16 cellular contexts compared by ENCODE assay signal in genomic region chr11:1188451-1189130, GRCh38. TPM values are rescaled to one million over a fixed set of nuclear protein-coding genes. Genes with fewer than 3 reads are reported as not detected.
"Had no signal": no experiment of that assay in that cellular context is flagged by ENCODE, and none has a peak within 500 bp of the region (broad histone marks: within the 10 kb centered on the region; RNA-seq: fewer than 3 reads in every experiment).

No MANE protein-coding gene starts in this region.

RNA-seq across cellular contexts. Expression of gene MUC5AC, which starts 30.8 kb away (rescaled TPM):
- total RNA-seq: activated CD4-positive, alpha-beta memory T cell treated with anti-CD3 and anti-CD28 coated beads for 36 hours; activated CD4-positive, alpha-beta T cell treated with anti-CD3 and anti-CD28 coated beads for 36 hours; activated CD4-positive, alpha-beta T cell treated with anti-CD3 and anti-CD28 coated beads, Interleukin-2, amount 10 ng/mL, durations not matched to agents 24 days and 14 days; activated CD8-positive, alpha-beta memory T cell treated with anti-CD3 and anti-CD28 coated beads for 36 hours; activated CD8-positive, alpha-beta memory T cell treated with anti-CD3 and anti-CD28 coated beads, Interleukin-2, amount 10 ng/mL, durations not matched to agents 7 days and 5 days; activated CD8-positive, alpha-beta T cell treated with anti-CD3 and anti-CD28 coated beads, Interleukin-2, amount 10 ng/mL, durations not matched to agents 7 days and 5 days; activated naive CD4-positive, alpha-beta T cell treated with anti-CD3 and anti-CD28 coated beads, Interleukin-2, amount 50 U/mL, for 72 hours; activated naive CD8-positive, alpha-beta T cell treated with anti-CD3 and anti-CD28 coated beads, Interleukin-2, amount 10 ng/mL, durations not matched to agents 7 days and 5 days; activated T-cell treated with anti-CD3 and anti-CD28 coated beads, Interleukin-2, amount 50 U/mL, for 72 hours; astrocyte; cardiac septum; dermis blood vessel endothelial cell; foreskin keratinocyte; gastrocnemius medialis; T-helper 17 cell had no signal
- polyA plus RNA-seq: foreskin keratinocyte had no signal

RNA-seq across cellular contexts. Expression of gene MUC5B, which starts 34.3 kb away (rescaled TPM):
- total RNA-seq: activated CD4-positive, alpha-beta memory T cell treated with anti-CD3 and anti-CD28 coated beads for 36 hours; activated CD4-positive, alpha-beta T cell treated with anti-CD3 and anti-CD28 coated beads for 36 hours; activated CD4-positive, alpha-beta T cell treated with anti-CD3 and anti-CD28 coated beads, Interleukin-2, amount 10 ng/mL, durations not matched to agents 24 days and 14 days; activated CD8-positive, alpha-beta memory T cell treated with anti-CD3 and anti-CD28 coated beads for 36 hours; activated CD8-positive, alpha-beta memory T cell treated with anti-CD3 and anti-CD28 coated beads, Interleukin-2, amount 10 ng/mL, durations not matched to agents 7 days and 5 days; activated CD8-positive, alpha-beta T cell treated with anti-CD3 and anti-CD28 coated beads, Interleukin-2, amount 10 ng/mL, durations not matched to agents 7 days and 5 days; activated naive CD4-positive, alpha-beta T cell treated with anti-CD3 and anti-CD28 coated beads, Interleukin-2, amount 50 U/mL, for 72 hours; activated naive CD8-positive, alpha-beta T cell treated with anti-CD3 and anti-CD28 coated beads, Interleukin-2, amount 10 ng/mL, durations not matched to agents 7 days and 5 days; activated T-cell treated with anti-CD3 and anti-CD28 coated beads, Interleukin-2, amount 50 U/mL, for 72 hours; astrocyte; bronchial epithelial cell; cardiac septum; dermis blood vessel endothelial cell; foreskin keratinocyte; T-helper 17 cell had no signal
- polyA plus RNA-seq: foreskin keratinocyte had no signal
